8 cellular contexts compared by ENCODE assay signal in the genomic region with DNA sequence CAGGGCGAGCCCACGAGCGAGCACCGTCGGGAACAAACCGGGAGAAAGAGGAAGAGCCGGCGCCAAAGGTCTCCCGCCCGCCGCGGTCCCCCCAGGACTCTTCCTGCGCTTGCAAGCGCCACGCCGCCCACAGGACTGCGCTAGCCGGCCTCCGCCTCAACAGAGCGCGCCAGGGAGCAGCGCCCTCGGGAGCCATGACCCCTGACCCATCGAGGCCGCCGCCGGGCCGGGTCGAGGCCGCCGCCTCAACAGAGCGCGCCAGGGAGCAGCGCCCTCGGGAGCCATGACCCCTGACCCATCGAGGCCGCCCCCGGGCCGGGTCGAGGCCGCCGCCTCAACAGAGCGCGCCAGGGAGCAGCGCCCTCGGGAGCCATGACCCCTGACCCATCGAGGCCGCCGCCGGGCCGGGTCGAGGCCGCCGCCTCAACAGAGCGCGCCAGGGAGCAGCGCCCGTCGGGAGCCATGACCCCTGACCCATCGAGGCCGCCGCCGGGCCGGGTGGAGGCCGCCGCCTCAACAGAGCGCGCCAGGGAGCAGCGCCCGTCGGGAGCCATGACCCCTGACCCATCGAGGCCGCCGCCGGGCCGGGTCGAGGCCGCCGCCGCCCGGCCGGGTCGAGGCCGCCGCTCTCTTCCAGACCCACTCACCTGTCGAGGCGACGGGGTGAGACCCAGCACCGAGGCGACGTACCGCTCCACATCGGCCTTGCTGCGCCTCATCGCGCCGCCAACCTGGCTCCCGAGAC. TPM values are rescaled to one million over a fixed set of nuclear protein-coding genes. Genes with fewer than 3 reads are reported as not detected.
DNase-seq lines count a peak whose midpoint lies in the region; ATAC-seq and TF ChIP-seq lines count a peak whose summit lies in the region.
"Not testable (repeated sequence)": the region's sequence is repeated elsewhere in the genome, so short reads cannot be mapped to it uniquely, and the experiment has no call there.

No MANE protein-coding gene starts in this region.

- not testable (repeated sequence) for H3K36me3 ChIP-seq in prostate gland, uterus

- not testable (repeated sequence) for H3K9me3 Mint-ChIP-seq in endothelial cell (ENCODE audit: unreplicated experiment)

- H3K27ac ChIP-seq in prostate gland, result peak overlapping the region; percentile 74 to 81
- H3K27ac ChIP-seq in uterus, result peak overlapping the region; percentile 63 to 92

- ATAC-seq in GM18498 (IDR thresholded peaks at IDR 0.05; ENCODE audit: unreplicated experiment) (peak; percentile 46), HG02571 (IDR thresholded peaks at IDR 0.05; ENCODE audit: unreplicated experiment) (peak; percentile 28)

- peak overlapping the region; percentile 87 for H3K4me3 Mint-ChIP-seq in endothelial cell (ENCODE audit: unreplicated experiment)

- intact Hi-C loops in prostate gland (cut with DNase I) (loop anchor here (5.0 to 10.0 kb wide), 3 partner anchors 176 to 378 kb away; partner anchors contain the start of genes TMEM87B and ZC3H8), uterus (cut with DNase I; ENCODE audit: low total_unique reads) (loop anchor here (10.0 kb wide), 1 partner anchor 168 kb away; no protein-coding TSS in a partner anchor)

- H3K27me3 ChIP-seq in prostate gland (replicated peaks; ENCODE audit: insufficient read depth); uterus: not testable (repeated sequence)

- DNase-seq in NB4 (ENCODE audit: low read depth) (peak; percentile 48), endothelial cell (ENCODE audit: low spot score) (peak; percentile 26), kidney tubule cell (ENCODE audit: low spot score) (peak; percentile 31), uterus (peak in 1 of 2 donors; percentile 45)
- DNase-seq in activated effector memory CD4-positive, alpha-beta T cell treated with anti-CD3 and anti-CD28 coated beads, Interleukin-2, amount 50 U/mL, for 16 hours, result peak; percentile 77
- DNase-seq in prostate gland (ENCODE audit: low spot score), result not testable (repeated sequence)

- H3K4me3 ChIP-seq in NB4 (ENCODE audit: low read depth, low read length), result not testable (repeated sequence)
- H3K4me3 ChIP-seq in prostate gland (peak overlapping the region; percentile 45 to 58), uterus (peak overlapping the region; percentile 31 to 87)

- H3K36me3 Mint-ChIP-seq in endothelial cell (ENCODE audit: low read depth, unreplicated experiment), result not testable (repeated sequence)

- H3K27ac Mint-ChIP-seq in endothelial cell (ENCODE audit: unreplicated experiment), result not testable (repeated sequence)

- H3K4me1 ChIP-seq in prostate gland (replicated peaks); uterus: not testable (repeated sequence)

- not testable (repeated sequence) for H3K27me3 Mint-ChIP-seq in endothelial cell (ENCODE audit: unreplicated experiment)

- not testable (repeated sequence) for TF ChIP-seq CTCF in NB4 (IDR thresholded peaks at IDR 0.05; ENCODE audit: low read depth, low read length); endothelial cell (IDR thresholded peaks at IDR 0.05; ENCODE audit: unreplicated experiment); prostate gland (IDR thresholded peaks at IDR 0.05); uterus (IDR thresholded peaks at IDR 0.05)

- H3K9me3 ChIP-seq in prostate gland, uterus: not testable (repeated sequence)

- H3K4me1 Mint-ChIP-seq in endothelial cell (ENCODE audit: unreplicated experiment), result not testable (repeated sequence)

- WGBS in prostate gland, result 3% methylated on average over 32 of the region's 98 CpGs

- TF ChIP-seq POLR2A in NB4 (IDR thresholded peaks at IDR 0.05; ENCODE audit: extremely low read depth, insufficient read length); prostate gland (IDR thresholded peaks at IDR 0.05): not testable (repeated sequence)
- TF ChIP-seq POLR2A in uterus (IDR thresholded peaks at IDR 0.05), result peak in 1 of 2 donors; percentile 26

RNA-seq across cellular contexts. Expression of gene RGPD8, which starts 0.5 kb away (rescaled TPM):
- total RNA-seq in endothelial cell (ENCODE audit: unreplicated experiment) (11.8 TPM), prostate gland (10 to 100 TPM; 14.3 to 15.6 TPM), uterus (10 to 100 TPM in 3 of 4 donors, 1 to 10 TPM in 1; 5.3 to 39.8 (median 25.1) TPM)

RNA-seq across cellular contexts. Expression of gene TTL, which starts 49.0 kb away (rescaled TPM):
- 89.9 TPM for total RNA-seq in endothelial cell (ENCODE audit: unreplicated experiment)
- 10 to 100 TPM in 1 of 2 donors, 1 to 10 TPM in 1; 8.2 to 12.0 TPM for total RNA-seq in prostate gland
- 10 to 100 TPM in 3 of 4 donors, 1 to 10 TPM in 1; 3.8 to 45.5 (median 26.4) TPM for total RNA-seq in uterus
